ENCODE assay signal across 11 cellular contexts in the genomic region with DNA sequence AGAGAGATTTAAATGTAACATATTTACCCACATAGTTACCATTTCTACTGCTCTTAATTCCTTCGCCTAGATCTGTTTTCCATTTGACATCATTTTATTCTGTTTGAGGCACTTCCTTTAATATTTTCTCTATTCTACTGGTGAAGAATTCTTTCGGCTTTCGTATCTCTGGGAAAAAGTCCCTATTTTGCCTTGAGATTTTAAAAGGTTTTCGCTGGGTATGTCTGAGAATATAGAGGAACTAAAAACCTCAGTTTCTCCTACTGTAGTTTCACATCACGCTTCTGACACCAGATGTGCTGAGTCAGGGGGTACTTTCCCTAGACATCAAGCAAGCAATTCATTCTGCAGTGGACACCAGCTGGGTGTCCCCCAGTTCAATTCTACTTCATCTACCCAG.
DNase-seq lines count a peak whose midpoint lies in the region; ATAC-seq and TF ChIP-seq lines count a peak whose summit lies in the region.
"Had no signal": no experiment of that assay in that cellular context is flagged by ENCODE, and none has a peak within 500 bp of the region (broad histone marks: within the 10 kb centered on the region; RNA-seq: fewer than 3 reads in every experiment).

No MANE protein-coding gene starts in this region.

- H3K27ac Mint-ChIP-seq in progenitor cell of endocrine pancreas: peak overlapping the region; percentile 0
- peak overlapping the region in 1 of 2 donors; percentile 36 for H3K27ac Mint-ChIP-seq in effector memory CD8-positive, alpha-beta T cell
- H3K27ac Mint-ChIP-seq: CD4-positive, alpha-beta memory T cell had no signal

- no peak overlapping the region for H2BK12ac ChIP-seq in mesenchymal stem cell (ENCODE audit: low read length in 2 of 2)

- H3K27me3 ChIP-seq in mesenchymal stem cell (ENCODE audit: control insufficient read depth in 1 of 2, insufficient read depth in 1 of 2, low read length in 2 of 2): no peaks in the 10 kb centered on the region
- H3K27me3 ChIP-seq: ascending aorta had no signal

- H3K27me3 Mint-ChIP-seq in progenitor cell of endocrine pancreas: no peaks in the 10 kb centered on the region
- no peaks in the 10 kb centered on the region for H3K27me3 Mint-ChIP-seq in effector memory CD8-positive, alpha-beta T cell
- H3K27me3 Mint-ChIP-seq: CD4-positive, alpha-beta memory T cell had no signal

- no peak overlapping the region for H3K18ac ChIP-seq in mesenchymal stem cell (ENCODE audit: low read depth in 1 of 2, low read length in 2 of 2)

- no peak overlapping the region for H2BK15ac ChIP-seq in mesenchymal stem cell (ENCODE audit: low read depth, poor library complexity, severe bottlenecking)

- 98% methylated on average over 4 of the region's 5 CpGs for WGBS in mesenchymal stem cell

- H2BK5ac ChIP-seq in mesenchymal stem cell (ENCODE audit: low read depth, low read length, poor library complexity, severe bottlenecking): no peak overlapping the region

- no peaks in the 10 kb centered on the region for H3K4me1 ChIP-seq in mesenchymal stem cell (ENCODE audit: control insufficient read depth, insufficient read depth, low read depth, low read length)

- peaks cover 36% of the 10 kb centered on the region for H3K79me1 ChIP-seq in mesenchymal stem cell (replicated peaks; ENCODE audit: low read length, poor library complexity, severe bottlenecking)

- no peak overlapping the region for H4K8ac ChIP-seq in mesenchymal stem cell (ENCODE audit: low read length)

- H4K91ac ChIP-seq in mesenchymal stem cell (ENCODE audit: low read length): no peak overlapping the region

- no peak overlapping the region for H3K4ac ChIP-seq in mesenchymal stem cell (ENCODE audit: low read depth in 1 of 2, low read length in 2 of 2)

- no peak overlapping the region for H2AFZ ChIP-seq in mesenchymal stem cell (ENCODE audit: low read depth, low read length)

- H3K14ac ChIP-seq in mesenchymal stem cell (ENCODE audit: low read length in 2 of 2): no peak overlapping the region

- no peak overlapping the region for H3K23ac ChIP-seq in mesenchymal stem cell (ENCODE audit: low read length in 2 of 2)

- peaks cover 1% of the 10 kb centered on the region for H3K4me1 Mint-ChIP-seq in progenitor cell of endocrine pancreas (ENCODE audit: low read depth)
- H3K4me1 Mint-ChIP-seq in effector memory CD8-positive, alpha-beta T cell (ENCODE audit: low read depth in 2 of 2): peaks cover 27 to 37% of the 10 kb centered on the region in 2 donors

- H3K4me3 Mint-ChIP-seq in progenitor cell of endocrine pancreas (ENCODE audit: low read depth): no peak overlapping the region
- no peak overlapping the region for H3K4me3 Mint-ChIP-seq in effector memory CD8-positive, alpha-beta T cell
- H3K4me3 Mint-ChIP-seq: CD4-positive, alpha-beta memory T cell had no signal

- no peaks in the 10 kb centered on the region for H3K9me3 ChIP-seq in mesenchymal stem cell (ENCODE audit: control insufficient read depth, low read length)
- H3K9me3 ChIP-seq: ascending aorta had no signal

- H3K36me3 ChIP-seq in mesenchymal stem cell (ENCODE audit: control insufficient read depth in 1 of 2, insufficient read depth in 2 of 2, low read depth in 1 of 2, low read length in 2 of 2): peaks cover 8 to 9% of the 10 kb centered on the region in 2 experiments
- H3K36me3 ChIP-seq: ascending aorta had no signal

- H2BK120ac ChIP-seq in mesenchymal stem cell (ENCODE audit: low read depth, low read length): no peak overlapping the region

- no peak for TF ChIP-seq CTCF in progenitor cell of endocrine pancreas (IDR thresholded peaks at IDR 0.05; ENCODE audit: unreplicated experiment)

- ATAC-seq in GM18868 (IDR thresholded peaks at IDR 0.05; ENCODE audit: unreplicated experiment) (peak; percentile 60), GM21576 (IDR thresholded peaks at IDR 0.05; ENCODE audit: unreplicated experiment) (peak; percentile 50), HG03175 (IDR thresholded peaks at IDR 0.05; ENCODE audit: unreplicated experiment) (peak; percentile 47)
- no peak for ATAC-seq in effector memory CD8-positive, alpha-beta T cell (replicated peaks)

- H3K9me3 Mint-ChIP-seq in progenitor cell of endocrine pancreas (ENCODE audit: low read depth): peaks cover 6% of the 10 kb centered on the region
- H3K9me3 Mint-ChIP-seq in effector memory CD8-positive, alpha-beta T cell: no peaks in the 10 kb centered on the region

- H3K27ac ChIP-seq in mesenchymal stem cell (ENCODE audit: low read length, poor library complexity, severe bottlenecking): no peak overlapping the region
- H3K27ac ChIP-seq: ascending aorta had no signal

- no peak overlapping the region for H3K9ac ChIP-seq in mesenchymal stem cell (ENCODE audit: low read length)

- H3K4me3 ChIP-seq in mesenchymal stem cell (ENCODE audit: insufficient read depth in 1 of 2, low read depth in 1 of 2, low read length in 2 of 2): no peak overlapping the region
- H3K4me3 ChIP-seq: ascending aorta had no signal

- peaks cover 21% of the 10 kb centered on the region for H3K36me3 Mint-ChIP-seq in progenitor cell of endocrine pancreas (ENCODE audit: insufficient read depth)
- H3K36me3 Mint-ChIP-seq in effector memory CD8-positive, alpha-beta T cell (ENCODE audit: insufficient read depth): peaks cover 5% of the 10 kb centered on the region

- H2AK5ac ChIP-seq in mesenchymal stem cell (ENCODE audit: low read length, severe bottlenecking): no peak overlapping the region

- DNase-seq in progenitor cell of endocrine pancreas (ENCODE audit: low spot score, unreplicated experiment) (no peak), NCI-H82 treated with DMSO at 0.1 percent for 48 hours (lab: John Stamatoyannopoulos, UW; ENCODE audit: unreplicated experiment) (no peak), mesenchymal stem cell (no peak)
- no peak for DNase-seq in effector memory CD8-positive, alpha-beta T cell
- DNase-seq: CD4-positive, alpha-beta memory T cell; Kasumi-1; NCI-H2227 treated with DMSO at 0.1 percent for 48 hours had no signal

- H3K4me2 ChIP-seq in mesenchymal stem cell (ENCODE audit: low read length, poor library complexity, severe bottlenecking): no peak overlapping the region
